Comparison of ENCODE assay signal across 22 cellular contexts in genomic region chr14:76883437-76883836, GRCh38. TPM values are rescaled to one million over a fixed set of nuclear protein-coding genes. Genes with fewer than 3 reads are reported as not detected.
DNase-seq lines count a peak whose midpoint lies in the region; ATAC-seq and TF ChIP-seq lines count a peak whose summit lies in the region.
"Had no signal": no experiment of that assay in that cellular context is flagged by ENCODE, and none has a peak within 500 bp of the region (broad histone marks: within the 10 kb centered on the region; RNA-seq: fewer than 3 reads in every experiment).

No MANE protein-coding gene starts in this region.

- H3K36me3 Mint-ChIP-seq in activated CD4-positive, alpha-beta T cell treated with anti-CD3 and anti-CD28 coated beads, Interleukin-2, amount 10 ng/mL, durations not matched to agents 7 days and 5 days (ENCODE audit: low read depth): no peaks in the 10 kb centered on the region
- no peaks in the 10 kb centered on the region for H3K36me3 Mint-ChIP-seq in endothelial cell (ENCODE audit: low read depth, unreplicated experiment)
- H3K36me3 Mint-ChIP-seq: CD14-positive monocyte had no signal

- no peaks in the 10 kb centered on the region for H3K36me3 ChIP-seq in upper lobe of left lung
- H3K36me3 ChIP-seq: SJCRH30 had no signal

- H3K27me3 ChIP-seq in upper lobe of left lung: no peaks in the 10 kb centered on the region
- H3K27me3 ChIP-seq: SJCRH30 had no signal

- H3K27ac Mint-ChIP-seq in activated CD4-positive, alpha-beta T cell treated with anti-CD3 and anti-CD28 coated beads, Interleukin-2, amount 10 ng/mL, durations not matched to agents 7 days and 5 days: peak overlapping the region; percentile 51
- H3K27ac Mint-ChIP-seq in endothelial cell (ENCODE audit: unreplicated experiment): peak overlapping the region; percentile 43

- H3K4me1 ChIP-seq in upper lobe of left lung: peaks cover 6 to 22% (median 13%) of the 10 kb centered on the region in 4 donors
- H3K4me1 ChIP-seq: SJCRH30 had no signal

- no peak for TF ChIP-seq CTCF in endothelial cell (IDR thresholded peaks at IDR 0.05; ENCODE audit: unreplicated experiment)
- TF ChIP-seq CTCF in upper lobe of left lung (IDR thresholded peaks at IDR 0.05): no peak

- H3K9me3 Mint-ChIP-seq in activated CD4-positive, alpha-beta T cell treated with anti-CD3 and anti-CD28 coated beads, Interleukin-2, amount 10 ng/mL, durations not matched to agents 7 days and 5 days: no peaks in the 10 kb centered on the region
- H3K9me3 Mint-ChIP-seq in endothelial cell (ENCODE audit: unreplicated experiment): no peaks in the 10 kb centered on the region
- H3K9me3 Mint-ChIP-seq: CD14-positive monocyte had no signal

- CTCF ChIA-PET in activated CD4-positive, alpha-beta T cell treated with anti-CD3 and anti-CD28 coated beads, Interleukin-2, amount 10 ng/mL, durations not matched to agents 7 days and 5 days (lab: Charles Lee): interaction anchor here (0.6 to 1.2 kb wide), 3 partner anchors 10 to 187 kb away, joined by 3 read pairs; no protein-coding TSS in a partner anchor

- no peak for TF ChIP-seq POLR2A in upper lobe of left lung (IDR thresholded peaks at IDR 0.05)

- no peak for TF ChIP-seq EP300 in upper lobe of left lung (IDR thresholded peaks at IDR 0.05)

- no peak overlapping the region for H3K4me3 Mint-ChIP-seq in activated CD4-positive, alpha-beta T cell treated with anti-CD3 and anti-CD28 coated beads, Interleukin-2, amount 10 ng/mL, durations not matched to agents 7 days and 5 days
- no peak overlapping the region for H3K4me3 Mint-ChIP-seq in endothelial cell (ENCODE audit: unreplicated experiment)
- H3K4me3 Mint-ChIP-seq: CD14-positive monocyte had no signal

- H3K9me3 ChIP-seq in upper lobe of left lung: no peaks in the 10 kb centered on the region
- H3K9me3 ChIP-seq: SJCRH30 had no signal

- no peak overlapping the region for H3K4me3 ChIP-seq in upper lobe of left lung
- H3K4me3 ChIP-seq: SJCRH30 had no signal

- POLR2A ChIA-PET in activated CD4-positive, alpha-beta T cell treated with anti-CD3 and anti-CD28 coated beads, Interleukin-2, amount 10 ng/mL, durations not matched to agents 7 days and 5 days (lab: Charles Lee): no interaction called here

- peaks cover 12% of the 10 kb centered on the region for H3K4me1 Mint-ChIP-seq in activated CD4-positive, alpha-beta T cell treated with anti-CD3 and anti-CD28 coated beads, Interleukin-2, amount 10 ng/mL, durations not matched to agents 7 days and 5 days
- H3K4me1 Mint-ChIP-seq in endothelial cell (ENCODE audit: unreplicated experiment): peaks cover 6% of the 10 kb centered on the region
- H3K4me1 Mint-ChIP-seq: CD14-positive monocyte had no signal

- ATAC-seq in upper lobe of left lung (ENCODE audit: low FRiP score in 2 of 2) (no peak), HG03469 (IDR thresholded peaks at IDR 0.05; ENCODE audit: unreplicated experiment) (no peak)
- ATAC-seq: Panc1 had no signal

- DNase-seq in activated CD4-positive, alpha-beta T cell treated with anti-CD3 and anti-CD28 coated beads, Interleukin-2, amount 10 ng/mL, durations not matched to agents 7 days and 5 days: no peak
- no peak for DNase-seq in activated CD4-positive, alpha-beta T cell treated with anti-CD3 and anti-CD28 coated beads, Interleukin-2, amount 50 U/mL, for 48 hours
- peak; percentile 21 for DNase-seq in NCI-H69 (lab: John Stamatoyannopoulos, UW)
- no peak for DNase-seq in endothelial cell (ENCODE audit: low spot score)
- no peak for DNase-seq in upper lobe of left lung
- no peak for DNase-seq in stimulated activated CD4-positive, alpha-beta T cell treated with anti-CD3 and anti-CD28 coated beads, Interleukin-15, amount 100 ng/mL, for 24 hours
- DNase-seq in HuH-7.5 (ENCODE audit: low spot score): no peak
- DNase-seq: 8988T; AML-193; GF-D8; H7; KBM-7; NCI-H1092; NCI-H1436; NCI-H187 treated with DMSO at 0.1 percent for 48 hours; NCI-H2107; NK-92 treated with Interleukin-12 subunit alpha and Interleukin-12 subunit beta, amount 100 ng/mL, for 24 hours; SJCRH30 had no signal

- 64 to 65% methylated on average over 6 of the region's 6 CpGs for WGBS in upper lobe of left lung, 2 donors

- H3K27me3 Mint-ChIP-seq in activated CD4-positive, alpha-beta T cell treated with anti-CD3 and anti-CD28 coated beads, Interleukin-2, amount 10 ng/mL, durations not matched to agents 7 days and 5 days: peaks cover 15% of the 10 kb centered on the region
- H3K27me3 Mint-ChIP-seq in endothelial cell (ENCODE audit: unreplicated experiment): peaks cover 8% of the 10 kb centered on the region

- H3K27ac ChIP-seq in upper lobe of left lung: peak overlapping the region in 3 of 4 donors; percentile 24 to 87 (median 86)
- H3K27ac ChIP-seq: SJCRH30 had no signal

RNA-seq across cellular contexts. Expression of gene LRRC74A, which starts 57.2 kb away (rescaled TPM):
- total RNA-seq in activated CD4-positive, alpha-beta T cell treated with anti-CD3 and anti-CD28 coated beads, Interleukin-2, amount 10 ng/mL, durations not matched to agents 7 days and 5 days: not detected
- total RNA-seq in endothelial cell (ENCODE audit: unreplicated experiment): not detected
- not detected for total RNA-seq in upper lobe of left lung
- total RNA-seq: H7, NCI-H460, SJCRH30 had no signal
